In the genomic region with DNA sequence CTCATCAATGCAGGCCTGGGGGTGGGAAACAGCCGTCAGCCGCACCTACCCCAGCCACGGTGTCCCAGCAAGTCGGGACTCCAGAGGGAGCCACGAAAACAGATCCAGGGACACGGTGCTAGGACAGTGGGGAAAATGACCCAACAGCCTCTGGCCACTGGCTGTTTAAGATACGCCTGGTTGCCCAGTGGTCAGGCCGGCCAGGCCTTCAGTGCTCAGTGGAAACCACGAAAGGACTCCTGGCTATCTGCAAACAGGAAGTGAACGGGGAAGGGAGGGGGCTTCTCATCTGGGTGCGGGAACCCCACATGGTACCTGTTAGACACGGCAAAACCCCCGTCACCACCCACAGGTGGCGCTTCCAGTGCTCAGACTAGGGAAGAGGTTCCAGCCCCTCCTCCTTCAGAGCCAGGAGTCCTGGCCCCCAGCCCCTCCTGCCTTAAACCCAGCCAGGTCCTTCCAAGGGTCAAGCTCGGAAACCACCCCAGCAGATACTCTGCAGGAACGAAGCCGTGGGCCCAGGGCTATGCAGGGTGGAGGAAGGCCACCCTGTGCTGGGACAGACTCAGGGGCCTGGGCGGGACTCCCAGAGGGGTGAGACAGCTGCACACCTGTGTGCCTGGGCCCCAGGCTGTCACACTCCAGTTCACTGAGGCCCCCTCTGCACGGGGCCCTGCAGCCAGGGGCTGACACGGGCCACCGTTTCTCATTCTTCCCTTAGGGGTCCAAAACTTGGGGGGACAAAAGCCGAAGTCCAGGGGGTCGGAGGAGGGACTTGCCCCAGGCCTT, we compare ENCODE assay signal across 1 cellular context.
TF ChIP-seq lines count a peak whose summit lies in the region.

No MANE protein-coding gene starts in this region.

TF ChIP-seq in K562, 482 proteins besides CTCF, POLR2A, EP300 and RAD21 (continued from another document):
- TF ChIP-seq, protein P1, sequence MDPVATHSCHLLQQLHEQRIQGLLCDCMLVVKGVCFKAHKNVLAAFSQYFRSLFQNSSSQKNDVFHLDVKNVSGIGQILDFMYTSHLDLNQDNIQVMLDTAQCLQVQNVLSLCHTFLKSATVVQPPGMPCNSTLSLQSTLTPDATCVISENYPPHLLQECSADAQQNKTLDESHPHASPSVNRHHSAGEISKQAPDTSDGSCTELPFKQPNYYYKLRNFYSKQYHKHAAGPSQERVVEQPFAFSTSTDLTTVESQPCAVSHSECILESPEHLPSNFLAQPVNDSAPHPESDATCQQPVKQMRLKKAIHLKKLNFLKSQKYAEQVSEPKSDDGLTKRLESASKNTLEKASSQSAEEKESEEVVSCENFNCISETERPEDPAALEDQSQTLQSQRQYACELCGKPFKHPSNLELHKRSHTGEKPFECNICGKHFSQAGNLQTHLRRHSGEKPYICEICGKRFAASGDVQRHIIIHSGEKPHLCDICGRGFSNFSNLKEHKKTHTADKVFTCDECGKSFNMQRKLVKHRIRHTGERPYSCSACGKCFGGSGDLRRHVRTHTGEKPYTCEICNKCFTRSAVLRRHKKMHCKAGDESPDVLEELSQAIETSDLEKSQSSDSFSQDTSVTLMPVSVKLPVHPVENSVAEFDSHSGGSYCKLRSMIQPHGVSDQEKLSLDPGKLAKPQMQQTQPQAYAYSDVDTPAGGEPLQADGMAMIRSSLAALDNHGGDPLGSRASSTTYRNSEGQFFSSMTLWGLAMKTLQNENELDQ (CRISPR knock-in tag; IDR thresholded peaks at IDR 0.05; ENCODE audit: borderline replicate concordance) = no peak
- TF ChIP-seq NEUROD1 (IDR thresholded peaks at IDR 0.05; ENCODE audit: borderline replicate concordance, low read depth, low read length, partially characterized antibody) (no peak), ETV5 (CRISPR knock-in tag; IDR thresholded peaks at IDR 0.05; ENCODE audit: low read depth) (peak; percentile 79; the same call in 1 of the 2 replicates), ZKSCAN1 (IDR thresholded peaks at IDR 0.05; ENCODE audit: low read depth, low read length) (no peak), HDAC3 (IDR thresholded peaks at IDR 0.05; ENCODE audit: borderline replicate concordance, partially characterized antibody) (no peak), ZNF696 (CRISPR knock-in tag; conservative IDR thresholded peaks at IDR 0.05) (no peak)
- TF ChIP-seq, protein P2, sequence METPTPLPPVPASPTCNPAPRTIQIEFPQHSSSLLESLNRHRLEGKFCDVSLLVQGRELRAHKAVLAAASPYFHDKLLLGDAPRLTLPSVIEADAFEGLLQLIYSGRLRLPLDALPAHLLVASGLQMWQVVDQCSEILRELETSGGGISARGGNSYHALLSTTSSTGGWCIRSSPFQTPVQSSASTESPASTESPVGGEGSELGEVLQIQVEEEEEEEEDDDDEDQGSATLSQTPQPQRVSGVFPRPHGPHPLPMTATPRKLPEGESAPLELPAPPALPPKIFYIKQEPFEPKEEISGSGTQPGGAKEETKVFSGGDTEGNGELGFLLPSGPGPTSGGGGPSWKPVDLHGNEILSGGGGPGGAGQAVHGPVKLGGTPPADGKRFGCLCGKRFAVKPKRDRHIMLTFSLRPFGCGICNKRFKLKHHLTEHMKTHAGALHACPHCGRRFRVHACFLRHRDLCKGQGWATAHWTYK (CRISPR knock-in tag; IDR thresholded peaks at IDR 0.05) = peak; percentile 56; the same call in 1 of the 2 replicates
- TF ChIP-seq, protein P3, sequence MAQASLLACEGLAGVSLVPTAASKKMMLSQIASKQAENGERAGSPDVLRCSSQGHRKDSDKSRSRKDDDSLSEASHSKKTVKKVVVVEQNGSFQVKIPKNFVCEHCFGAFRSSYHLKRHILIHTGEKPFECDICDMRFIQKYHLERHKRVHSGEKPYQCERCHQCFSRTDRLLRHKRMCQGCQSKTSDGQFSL (CRISPR knock-in tag; IDR thresholded peaks at IDR 0.05) = 0 out of 2 replicates have a peak, but pooled peaks have one; percentile 31
- TF ChIP-seq, protein P3 (tag; IDR thresholded peaks at IDR 0.05) = no peak
